33 cellular contexts compared by ENCODE assay signal in the genomic region with DNA sequence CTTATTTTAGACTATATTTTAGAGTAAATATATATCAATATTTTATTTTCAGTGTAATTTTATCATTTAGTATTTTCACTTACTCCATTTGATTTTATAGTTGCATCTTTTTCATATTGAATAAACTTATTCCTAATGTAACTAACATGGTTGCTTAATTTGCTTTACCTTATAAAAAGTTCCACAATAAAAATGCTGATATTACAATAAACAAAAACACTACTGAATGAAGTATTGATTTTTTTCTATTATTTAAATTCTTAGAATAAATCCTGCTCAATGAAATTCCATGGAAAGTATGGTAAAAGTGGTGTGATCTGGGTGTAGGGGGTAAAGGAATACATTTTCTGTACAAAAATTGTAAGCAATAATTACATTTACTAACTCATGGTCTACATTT.
"Had no signal": no experiment of that assay in that cellular context is flagged by ENCODE, and none has a peak within 500 bp of the region (broad histone marks: within the 10 kb centered on the region; RNA-seq: fewer than 3 reads in every experiment).

No MANE protein-coding gene starts in this region.

- ATAC-seq: activated CD8-positive, alpha-beta T cell treated with anti-CD3 and anti-CD28 coated beads for 36 hours; activated naive CD4-positive, alpha-beta T cell treated with anti-CD3 and anti-CD28 coated beads, Interleukin-2, amount 50 U/mL, for 72 hours; activated T-cell treated with anti-CD3 and anti-CD28 coated beads, Interleukin-2, amount 50 U/mL, for 4 hours; activated T-cell treated with anti-CD3 and anti-CD28 coated beads, Interleukin-2, amount 50 U/mL, for 72 hours; activated T-helper 17 cell treated with anti-CD3 and anti-CD28 coated beads, Interleukin-2, amount 50 U/mL, for 72 hours; body of pancreas had no signal

- H3K36me3 ChIP-seq: adrenal gland, brain microvascular endothelial cell, breast epithelium had no signal

- H3K9me3 ChIP-seq: adrenal gland, body of pancreas, breast epithelium had no signal

- FAIRE-seq: astrocyte, TTC549 had no signal

- H3K4me3 ChIP-seq: adrenal gland, body of pancreas, breast epithelium had no signal

- H3K27me3 ChIP-seq: adrenal gland, body of pancreas, brain microvascular endothelial cell, breast epithelium had no signal

- H3K27ac ChIP-seq: adrenal gland, body of pancreas, brain microvascular endothelial cell, breast epithelium, VCaP had no signal

- H3K4me1 ChIP-seq: adrenal gland, body of pancreas, breast epithelium had no signal

- DNase-seq: activated B cell treated with CpG ODN at 0.5 μM for 24 hours; activated CD4-positive, alpha-beta memory T cell treated with anti-CD3 and anti-CD28 coated beads for 36 hours; activated CD4-positive, alpha-beta T cell treated with anti-CD3 and anti-CD28 coated beads for 4 hours; activated CD4-positive, alpha-beta T cell treated with anti-CD3 and anti-CD28 coated beads, Interleukin-2, amount 10 ng/mL, durations not matched to agents 24 days and 14 days; activated CD4-positive, alpha-beta T cell treated with anti-CD3 and anti-CD28 coated beads, Interleukin-2, amount 50 U/mL, for 1 hour; activated CD4-positive, alpha-beta T cell treated with anti-CD3 and anti-CD28 coated beads, Interleukin-2, amount 50 U/mL, for 4 hours; activated CD4-positive, CD25-positive, alpha-beta regulatory T cell treated with anti-CD3 and anti-CD28 coated beads, Interleukin-2, amount 50 U/mL, for 72 hours; activated CD8-positive, alpha-beta memory T cell treated with anti-CD3 and anti-CD28 coated beads, Interleukin-2, amount 50 U/mL, for 4 hours; activated CD8-positive, alpha-beta T cell treated with anti-CD3 and anti-CD28 coated beads for 36 hours; activated effector memory CD4-positive, alpha-beta T cell treated with anti-CD3 and anti-CD28 coated beads, Interleukin-2, amount 50 U/mL, for 16 hours; activated gamma-delta T cell treated with Interleukin-2 at 50 U/mL for 16 hours; activated naive CD4-positive, alpha-beta T cell; activated naive CD4-positive, alpha-beta T cell treated with anti-CD3 and anti-CD28 coated beads for 36 hours; activated naive CD4-positive, alpha-beta T cell treated with anti-CD3 and anti-CD28 coated beads, Interleukin-2, amount 50 U/mL, for 16 hours; activated naive CD8-positive, alpha-beta T cell treated with anti-CD3 and anti-CD28 coated beads for 36 hours; activated T-cell treated with anti-CD3 and anti-CD28 coated beads for 4 hours; activated T-cell treated with anti-CD3 and anti-CD28 coated beads, Interleukin-2, amount 50 U/mL, for 1 hour; activated T-cell treated with anti-CD3 and anti-CD28 coated beads, Interleukin-2, amount 50 U/mL, for 4 hours; activated T-cell treated with anti-CD3 and anti-CD28 coated beads, Interleukin-2, amount 50 U/mL, for 72 hours; adrenal gland; amniotic stem cell; aorta; body of pancreas; brain microvascular endothelial cell; central memory CD4-positive, alpha-beta T cell; T-helper 2 cell; T-helper 9 cell had no signal
